ENCODE assay signal across 8 cellular contexts in genomic region chr6:145749632-145750031, GRCh38. TPM values are rescaled to one million over a fixed set of nuclear protein-coding genes. Genes with fewer than 3 reads are reported as not detected.
DNase-seq lines count a peak whose midpoint lies in the region; ATAC-seq and TF ChIP-seq lines count a peak whose summit lies in the region.

No MANE protein-coding gene starts in this region.

- H3K4me3 ChIP-seq in fibroblast of villous mesenchyme (ENCODE audit: low read depth, low read length): no peak overlapping the region

- DNase-seq in AG09319 (ENCODE audit: extremely low read depth, low read depth) (peak; percentile 32), NCI-H226 (peak; percentile 65), fibroblast of villous mesenchyme (ENCODE audit: low read depth) (peak; percentile 84), NCI-H2029 treated with DMSO at 0.1 percent for 48 hours (lab: John Stamatoyannopoulos, UW) (no peak), NK-92 (lab: John Stamatoyannopoulos, UW; ENCODE audit: unreplicated experiment) (no peak)
- no peak for DNase-seq in activated CD4-positive, alpha-beta T cell treated with anti-CD3 and anti-CD28 coated beads for 1 hour
- DNase-seq in activated CD8-positive, alpha-beta memory T cell treated with anti-CD3 and anti-CD28 coated beads, Interleukin-2, amount 50 U/mL, for 48 hours: no peak

- peak; percentile 70 for ATAC-seq in GM21619 (IDR thresholded peaks at IDR 0.05; ENCODE audit: unreplicated experiment)

- TF ChIP-seq CTCF in AG09319 (IDR thresholded peaks at IDR 0.05; ENCODE audit: low read depth, low read length) (no peak), fibroblast of villous mesenchyme (IDR thresholded peaks at IDR 0.05; ENCODE audit: insufficient read depth, low read depth, low read length) (no peak)

RNA-seq across cellular contexts. Expression of gene EPM2A, which starts 14.3 kb away (rescaled TPM):
- total RNA-seq in fibroblast of villous mesenchyme: 7.7 and 7.8 TPM in 2 replicates

Comparison
In these comparisons a context has a peak if more than half of its experiments do, and no peak if none do; other contexts are left out.
1. DNase-seq: peak in AG09319 (single experiment), NCI-H226 (single experiment) and fibroblast of villous mesenchyme (single experiment); none in activated CD4-positive, alpha-beta T cell treated with anti-CD3 and anti-CD28 coated beads for 1 hour (single experiment), NCI-H2029 treated with DMSO at 0.1 percent for 48 hours (single experiment), NK-92 (single experiment) and activated CD8-positive, alpha-beta memory T cell treated with anti-CD3 and anti-CD28 coated beads, Interleukin-2, amount 50 U/mL, for 48 hours (single experiment).